Comparison of ENCODE assay signal across 1 cellular context in genomic region chr20:10352934-10353866, GRCh38.
TF ChIP-seq lines count a peak whose summit lies in the region.

No MANE protein-coding gene starts in this region.

TF ChIP-seq in A549, 52 proteins besides CTCF, POLR2A, EP300 and RAD21 (continued from another document):
- TF ChIP-seq, protein P1, sequence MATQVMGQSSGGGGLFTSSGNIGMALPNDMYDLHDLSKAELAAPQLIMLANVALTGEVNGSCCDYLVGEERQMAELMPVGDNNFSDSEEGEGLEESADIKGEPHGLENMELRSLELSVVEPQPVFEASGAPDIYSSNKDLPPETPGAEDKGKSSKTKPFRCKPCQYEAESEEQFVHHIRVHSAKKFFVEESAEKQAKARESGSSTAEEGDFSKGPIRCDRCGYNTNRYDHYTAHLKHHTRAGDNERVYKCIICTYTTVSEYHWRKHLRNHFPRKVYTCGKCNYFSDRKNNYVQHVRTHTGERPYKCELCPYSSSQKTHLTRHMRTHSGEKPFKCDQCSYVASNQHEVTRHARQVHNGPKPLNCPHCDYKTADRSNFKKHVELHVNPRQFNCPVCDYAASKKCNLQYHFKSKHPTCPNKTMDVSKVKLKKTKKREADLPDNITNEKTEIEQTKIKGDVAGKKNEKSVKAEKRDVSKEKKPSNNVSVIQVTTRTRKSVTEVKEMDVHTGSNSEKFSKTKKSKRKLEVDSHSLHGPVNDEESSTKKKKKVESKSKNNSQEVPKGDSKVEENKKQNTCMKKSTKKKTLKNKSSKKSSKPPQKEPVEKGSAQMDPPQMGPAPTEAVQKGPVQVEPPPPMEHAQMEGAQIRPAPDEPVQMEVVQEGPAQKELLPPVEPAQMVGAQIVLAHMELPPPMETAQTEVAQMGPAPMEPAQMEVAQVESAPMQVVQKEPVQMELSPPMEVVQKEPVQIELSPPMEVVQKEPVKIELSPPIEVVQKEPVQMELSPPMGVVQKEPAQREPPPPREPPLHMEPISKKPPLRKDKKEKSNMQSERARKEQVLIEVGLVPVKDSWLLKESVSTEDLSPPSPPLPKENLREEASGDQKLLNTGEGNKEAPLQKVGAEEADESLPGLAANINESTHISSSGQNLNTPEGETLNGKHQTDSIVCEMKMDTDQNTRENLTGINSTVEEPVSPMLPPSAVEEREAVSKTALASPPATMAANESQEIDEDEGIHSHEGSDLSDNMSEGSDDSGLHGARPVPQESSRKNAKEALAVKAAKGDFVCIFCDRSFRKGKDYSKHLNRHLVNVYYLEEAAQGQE (IDR thresholded peaks at IDR 0.05): no peak
- peak; percentile 52; the same call in 1 of the 2 replicates for TF ChIP-seq JUNB (IDR thresholded peaks at IDR 0.05)
- no peak for TF ChIP-seq RCOR1 (IDR thresholded peaks at IDR 0.05; ENCODE audit: low read depth, low read length)
- no peak for TF ChIP-seq CBX2 (IDR thresholded peaks at IDR 0.05; ENCODE audit: borderline replicate concordance, low read depth)
- TF ChIP-seq CHD2 (IDR thresholded peaks at IDR 0.05; ENCODE audit: low read length, partially characterized antibody): no peak
- TF ChIP-seq, protein P2, sequence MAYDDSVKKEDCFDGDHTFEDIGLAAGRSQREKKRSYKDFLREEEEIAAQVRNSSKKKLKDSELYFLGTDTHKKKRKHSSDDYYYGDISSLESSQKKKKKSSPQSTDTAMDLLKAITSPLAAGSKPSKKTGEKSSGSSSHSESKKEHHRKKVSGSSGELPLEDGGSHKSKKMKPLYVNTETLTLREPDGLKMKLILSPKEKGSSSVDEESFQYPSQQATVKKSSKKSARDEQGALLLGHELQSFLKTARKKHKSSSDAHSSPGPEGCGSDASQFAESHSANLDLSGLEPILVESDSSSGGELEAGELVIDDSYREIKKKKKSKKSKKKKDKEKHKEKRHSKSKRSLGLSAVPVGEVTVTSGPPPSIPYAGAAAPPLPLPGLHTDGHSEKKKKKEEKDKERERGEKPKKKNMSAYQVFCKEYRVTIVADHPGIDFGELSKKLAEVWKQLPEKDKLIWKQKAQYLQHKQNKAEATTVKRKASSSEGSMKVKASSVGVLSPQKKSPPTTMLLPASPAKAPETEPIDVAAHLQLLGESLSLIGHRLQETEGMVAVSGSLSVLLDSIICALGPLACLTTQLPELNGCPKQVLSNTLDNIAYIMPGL (CRISPR knock-in tag; IDR thresholded peaks at IDR 0.05; ENCODE audit: borderline replicate concordance): peak; percentile 81
- TF ChIP-seq CHD4 (IDR thresholded peaks at IDR 0.05; ENCODE audit: borderline replicate concordance): no peak
- TF ChIP-seq ZC3H11A (IDR thresholded peaks at IDR 0.05): no peak
- no peak for TF ChIP-seq NR3C1 (IDR thresholded peaks at IDR 0.05)
- TF ChIP-seq, protein P3, sequence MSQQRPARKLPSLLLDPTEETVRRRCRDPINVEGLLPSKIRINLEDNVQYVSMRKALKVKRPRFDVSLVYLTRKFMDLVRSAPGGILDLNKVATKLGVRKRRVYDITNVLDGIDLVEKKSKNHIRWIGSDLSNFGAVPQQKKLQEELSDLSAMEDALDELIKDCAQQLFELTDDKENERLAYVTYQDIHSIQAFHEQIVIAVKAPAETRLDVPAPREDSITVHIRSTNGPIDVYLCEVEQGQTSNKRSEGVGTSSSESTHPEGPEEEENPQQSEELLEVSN (IDR thresholded peaks at IDR 0.05; ENCODE audit: borderline replicate concordance, low read depth): no peak
- no peak for TF ChIP-seq RNF2 (IDR thresholded peaks at IDR 0.05; ENCODE audit: borderline replicate concordance, low read depth)
- peak; percentile 83; the same call in 1 of the 2 replicates for TF ChIP-seq HOXA7 (CRISPR knock-in tag; IDR thresholded peaks at IDR 0.05)
- TF ChIP-seq CBX8 (IDR thresholded peaks at IDR 0.05): no peak
- no peak; the same call in 1 of the 2 replicates for TF ChIP-seq TFCP2L1 (CRISPR knock-in tag; IDR thresholded peaks at IDR 0.05)
- TF ChIP-seq HEYL (CRISPR knock-in tag; IDR thresholded peaks at IDR 0.05): no peak
- no peak for TF ChIP-seq EHMT2 (IDR thresholded peaks at IDR 0.05; ENCODE audit: low read depth)
- TF ChIP-seq POLR2AphosphoS2 (conservative IDR thresholded peaks at IDR 0.05; ENCODE audit: low read length): no peak
